In genomic region chr5:127306036-127306435, GRCh38 we compare ENCODE assay signal across 2 cellular contexts.
TF ChIP-seq lines count a peak whose summit lies in the region.

No MANE protein-coding gene starts in this region.

TF ChIP-seq in H1, 55 proteins besides CTCF, POLR2A, EP300 and RAD21:
- no peak for TF ChIP-seq BCL11A (IDR thresholded peaks at IDR 0.05; ENCODE audit: low read depth in 2 of 2, low read length in 2 of 2)
- no peak for TF ChIP-seq RFX5 (IDR thresholded peaks at IDR 0.05; ENCODE audit: borderline replicate concordance, low read depth, low read length)
- TF ChIP-seq, protein P1, sequence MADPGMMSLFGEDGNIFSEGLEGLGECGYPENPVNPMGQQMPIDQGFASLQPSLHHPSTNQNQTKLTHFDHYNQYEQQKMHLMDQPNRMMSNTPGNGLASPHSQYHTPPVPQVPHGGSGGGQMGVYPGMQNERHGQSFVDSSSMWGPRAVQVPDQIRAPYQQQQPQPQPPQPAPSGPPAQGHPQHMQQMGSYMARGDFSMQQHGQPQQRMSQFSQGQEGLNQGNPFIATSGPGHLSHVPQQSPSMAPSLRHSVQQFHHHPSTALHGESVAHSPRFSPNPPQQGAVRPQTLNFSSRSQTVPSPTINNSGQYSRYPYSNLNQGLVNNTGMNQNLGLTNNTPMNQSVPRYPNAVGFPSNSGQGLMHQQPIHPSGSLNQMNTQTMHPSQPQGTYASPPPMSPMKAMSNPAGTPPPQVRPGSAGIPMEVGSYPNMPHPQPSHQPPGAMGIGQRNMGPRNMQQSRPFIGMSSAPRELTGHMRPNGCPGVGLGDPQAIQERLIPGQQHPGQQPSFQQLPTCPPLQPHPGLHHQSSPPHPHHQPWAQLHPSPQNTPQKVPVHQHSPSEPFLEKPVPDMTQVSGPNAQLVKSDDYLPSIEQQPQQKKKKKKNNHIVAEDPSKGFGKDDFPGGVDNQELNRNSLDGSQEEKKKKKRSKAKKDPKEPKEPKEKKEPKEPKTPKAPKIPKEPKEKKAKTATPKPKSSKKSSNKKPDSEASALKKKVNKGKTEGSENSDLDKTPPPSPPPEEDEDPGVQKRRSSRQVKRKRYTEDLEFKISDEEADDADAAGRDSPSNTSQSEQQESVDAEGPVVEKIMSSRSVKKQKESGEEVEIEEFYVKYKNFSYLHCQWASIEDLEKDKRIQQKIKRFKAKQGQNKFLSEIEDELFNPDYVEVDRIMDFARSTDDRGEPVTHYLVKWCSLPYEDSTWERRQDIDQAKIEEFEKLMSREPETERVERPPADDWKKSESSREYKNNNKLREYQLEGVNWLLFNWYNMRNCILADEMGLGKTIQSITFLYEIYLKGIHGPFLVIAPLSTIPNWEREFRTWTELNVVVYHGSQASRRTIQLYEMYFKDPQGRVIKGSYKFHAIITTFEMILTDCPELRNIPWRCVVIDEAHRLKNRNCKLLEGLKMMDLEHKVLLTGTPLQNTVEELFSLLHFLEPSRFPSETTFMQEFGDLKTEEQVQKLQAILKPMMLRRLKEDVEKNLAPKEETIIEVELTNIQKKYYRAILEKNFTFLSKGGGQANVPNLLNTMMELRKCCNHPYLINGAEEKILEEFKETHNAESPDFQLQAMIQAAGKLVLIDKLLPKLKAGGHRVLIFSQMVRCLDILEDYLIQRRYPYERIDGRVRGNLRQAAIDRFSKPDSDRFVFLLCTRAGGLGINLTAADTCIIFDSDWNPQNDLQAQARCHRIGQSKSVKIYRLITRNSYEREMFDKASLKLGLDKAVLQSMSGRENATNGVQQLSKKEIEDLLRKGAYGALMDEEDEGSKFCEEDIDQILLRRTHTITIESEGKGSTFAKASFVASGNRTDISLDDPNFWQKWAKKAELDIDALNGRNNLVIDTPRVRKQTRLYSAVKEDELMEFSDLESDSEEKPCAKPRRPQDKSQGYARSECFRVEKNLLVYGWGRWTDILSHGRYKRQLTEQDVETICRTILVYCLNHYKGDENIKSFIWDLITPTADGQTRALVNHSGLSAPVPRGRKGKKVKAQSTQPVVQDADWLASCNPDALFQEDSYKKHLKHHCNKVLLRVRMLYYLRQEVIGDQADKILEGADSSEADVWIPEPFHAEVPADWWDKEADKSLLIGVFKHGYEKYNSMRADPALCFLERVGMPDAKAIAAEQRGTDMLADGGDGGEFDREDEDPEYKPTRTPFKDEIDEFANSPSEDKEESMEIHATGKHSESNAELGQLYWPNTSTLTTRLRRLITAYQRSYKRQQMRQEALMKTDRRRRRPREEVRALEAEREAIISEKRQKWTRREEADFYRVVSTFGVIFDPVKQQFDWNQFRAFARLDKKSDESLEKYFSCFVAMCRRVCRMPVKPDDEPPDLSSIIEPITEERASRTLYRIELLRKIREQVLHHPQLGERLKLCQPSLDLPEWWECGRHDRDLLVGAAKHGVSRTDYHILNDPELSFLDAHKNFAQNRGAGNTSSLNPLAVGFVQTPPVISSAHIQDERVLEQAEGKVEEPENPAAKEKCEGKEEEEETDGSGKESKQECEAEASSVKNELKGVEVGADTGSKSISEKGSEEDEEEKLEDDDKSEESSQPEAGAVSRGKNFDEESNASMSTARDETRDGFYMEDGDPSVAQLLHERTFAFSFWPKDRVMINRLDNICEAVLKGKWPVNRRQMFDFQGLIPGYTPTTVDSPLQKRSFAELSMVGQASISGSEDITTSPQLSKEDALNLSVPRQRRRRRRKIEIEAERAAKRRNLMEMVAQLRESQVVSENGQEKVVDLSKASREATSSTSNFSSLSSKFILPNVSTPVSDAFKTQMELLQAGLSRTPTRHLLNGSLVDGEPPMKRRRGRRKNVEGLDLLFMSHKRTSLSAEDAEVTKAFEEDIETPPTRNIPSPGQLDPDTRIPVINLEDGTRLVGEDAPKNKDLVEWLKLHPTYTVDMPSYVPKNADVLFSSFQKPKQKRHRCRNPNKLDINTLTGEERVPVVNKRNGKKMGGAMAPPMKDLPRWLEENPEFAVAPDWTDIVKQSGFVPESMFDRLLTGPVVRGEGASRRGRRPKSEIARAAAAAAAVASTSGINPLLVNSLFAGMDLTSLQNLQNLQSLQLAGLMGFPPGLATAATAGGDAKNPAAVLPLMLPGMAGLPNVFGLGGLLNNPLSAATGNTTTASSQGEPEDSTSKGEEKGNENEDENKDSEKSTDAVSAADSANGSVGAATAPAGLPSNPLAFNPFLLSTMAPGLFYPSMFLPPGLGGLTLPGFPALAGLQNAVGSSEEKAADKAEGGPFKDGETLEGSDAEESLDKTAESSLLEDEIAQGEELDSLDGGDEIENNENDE (IDR thresholded peaks at IDR 0.05; ENCODE audit: insufficient replicate concordance, low read length) = no peak
- no peak for TF ChIP-seq CTBP2 (IDR thresholded peaks at IDR 0.05; ENCODE audit: borderline replicate concordance, insufficient read depth, insufficient read length, low read length)
- no peak for TF ChIP-seq SRF (IDR thresholded peaks at IDR 0.05; ENCODE audit: low read depth, low read length)
- no peak for TF ChIP-seq RNF2 (IDR thresholded peaks at IDR 0.05; ENCODE audit: borderline replicate concordance, low read depth, low read length, missing control alignments, poor library complexity, severe bottlenecking)
- TF ChIP-seq TAF7 (optimal IDR thresholded peaks at IDR 0.05; ENCODE audit: borderline replicate concordance, low read depth, low read length) = no peak
- no peak for TF ChIP-seq CHD2 (IDR thresholded peaks at IDR 0.05; ENCODE audit: low read length)
- TF ChIP-seq SP2 (IDR thresholded peaks at IDR 0.05; ENCODE audit: low read length) = no peak
- TF ChIP-seq GABPA (IDR thresholded peaks at IDR 0.05; ENCODE audit: borderline replicate concordance, insufficient read depth, low read length) = no peak
- TF ChIP-seq, protein P2, sequence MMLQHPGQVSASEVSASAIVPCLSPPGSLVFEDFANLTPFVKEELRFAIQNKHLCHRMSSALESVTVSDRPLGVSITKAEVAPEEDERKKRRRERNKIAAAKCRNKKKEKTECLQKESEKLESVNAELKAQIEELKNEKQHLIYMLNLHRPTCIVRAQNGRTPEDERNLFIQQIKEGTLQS (IDR thresholded peaks at IDR 0.05; ENCODE audit: insufficient read depth, low read depth, low read length) = no peak
- TF ChIP-seq SAP30 (IDR thresholded peaks at IDR 0.05; ENCODE audit: insufficient read depth, insufficient replicate concordance, low read length) = no peak
- no peak for TF ChIP-seq RXRA (IDR thresholded peaks at IDR 0.05; ENCODE audit: insufficient read depth, low read depth, low read length)
- TF ChIP-seq MAFK (IDR thresholded peaks at IDR 0.05; ENCODE audit: low read depth, low read length) = no peak
- TF ChIP-seq SIRT6 (IDR thresholded peaks at IDR 0.05; ENCODE audit: low read length) = no peak
- no peak for TF ChIP-seq JUN (IDR thresholded peaks at IDR 0.05; ENCODE audit: low read depth, low read length)
TF ChIP-seq in H1: peak in this region for 0.

TF ChIP-seq in WTC11, 78 proteins besides CTCF, POLR2A, EP300 and RAD21 (continued from another document):
- TF ChIP-seq STAT6 (CRISPR knock-in tag; conservative IDR thresholded peaks at IDR 0.05; ENCODE audit: low read depth) (no peak), ZNF416 (CRISPR knock-in tag; IDR thresholded peaks at IDR 0.05) (no peak), NFATC4 (CRISPR knock-in tag; IDR thresholded peaks at IDR 0.05) (no peak), GTF2I (CRISPR knock-in tag; conservative IDR thresholded peaks at IDR 0.05) (no peak), MXD4 (CRISPR knock-in tag; IDR thresholded peaks at IDR 0.05; ENCODE audit: borderline replicate concordance) (no peak), EMX1 (CRISPR knock-in tag; IDR thresholded peaks at IDR 0.05) (no peak)
- TF ChIP-seq, protein P3, sequence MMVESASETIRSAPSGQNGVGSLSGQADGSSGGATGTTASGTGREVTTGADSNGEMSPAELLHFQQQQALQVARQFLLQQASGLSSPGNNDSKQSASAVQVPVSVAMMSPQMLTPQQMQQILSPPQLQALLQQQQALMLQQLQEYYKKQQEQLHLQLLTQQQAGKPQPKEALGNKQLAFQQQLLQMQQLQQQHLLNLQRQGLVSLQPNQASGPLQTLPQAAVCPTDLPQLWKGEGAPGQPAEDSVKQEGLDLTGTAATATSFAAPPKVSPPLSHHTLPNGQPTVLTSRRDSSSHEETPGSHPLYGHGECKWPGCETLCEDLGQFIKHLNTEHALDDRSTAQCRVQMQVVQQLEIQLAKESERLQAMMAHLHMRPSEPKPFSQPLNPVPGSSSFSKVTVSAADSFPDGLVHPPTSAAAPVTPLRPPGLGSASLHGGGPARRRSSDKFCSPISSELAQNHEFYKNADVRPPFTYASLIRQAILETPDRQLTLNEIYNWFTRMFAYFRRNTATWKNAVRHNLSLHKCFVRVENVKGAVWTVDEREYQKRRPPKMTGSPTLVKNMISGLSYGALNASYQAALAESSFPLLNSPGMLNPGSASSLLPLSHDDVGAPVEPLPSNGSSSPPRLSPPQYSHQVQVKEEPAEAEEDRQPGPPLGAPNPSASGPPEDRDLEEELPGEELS (CRISPR knock-in tag; IDR thresholded peaks at IDR 0.05) = no peak
